ENCODE assay signal across 8 cellular contexts in genomic region chr3:113947372-113948014, GRCh38. TPM values are rescaled to one million over a fixed set of nuclear protein-coding genes. Genes with fewer than 3 reads are reported as not detected.
DNase-seq lines count a peak whose midpoint lies in the region; ATAC-seq and TF ChIP-seq lines count a peak whose summit lies in the region.

Gene ZDHHC23 (plus strand): TSS chr3:113948013. CDS start chr3:113948803, 790 bp downstream.

- H3K27me3 ChIP-seq in muscle layer of colon (ENCODE audit: control insufficient read depth in 1 of 2, insufficient read depth in 2 of 2, low read length in 2 of 2): no peaks in the 10 kb centered on the region

- no peaks in the 10 kb centered on the region for H3K9me3 ChIP-seq in muscle layer of colon (ENCODE audit: low read length)

- H3K4me3 ChIP-seq in epithelial cell of proximal tubule (ENCODE audit: low read depth, low read length) (peak within 1 kb of the TSS; percentile 77), muscle layer of colon (ENCODE audit: low read depth in 1 of 2, low read length in 2 of 2) (peak within 1 kb of the TSS; percentile 52 to 62)

- H3K4me1 ChIP-seq in muscle layer of colon (ENCODE audit: insufficient read depth, low read length): peaks cover 5% of the 10 kb centered on the region

- DNase-seq in COLO668 (lab: John Stamatoyannopoulos, UW; ENCODE audit: unreplicated experiment) (peak; percentile 85), HT-29 (ENCODE audit: low spot score) (peak; percentile 71), NOMO-1 treated with DMSO at 0.1 percent for 48 hours (lab: John Stamatoyannopoulos, UW; ENCODE audit: unreplicated experiment) (peak; percentile 49), activated T-cell treated with anti-CD3 and anti-CD28 coated beads for 24 hours (ENCODE audit: low read depth) (peak; percentile 49), epithelial cell of proximal tubule (ENCODE audit: low read depth) (peak; percentile 9)
- DNase-seq in stimulated activated CD8-positive, alpha-beta memory T cell treated with anti-CD3 and anti-CD28 coated beads, Interleukin-7, amount 100 ng/mL, for 1 hour (ENCODE audit: low read depth in 2 of 2): peak; percentile 23 to 39

- H3K36me3 ChIP-seq in muscle layer of colon (ENCODE audit: insufficient read depth, low read length): no peaks in the 10 kb centered on the region

- TF ChIP-seq CTCF in epithelial cell of proximal tubule (conservative IDR thresholded peaks at IDR 0.05; ENCODE audit: low read depth, low read length): no peak

- peak within 1 kb of the TSS; percentile 6 for H3K27ac ChIP-seq in muscle layer of colon (ENCODE audit: low read depth, low read length)

- peak; percentile 68 for ATAC-seq in GM21367 (IDR thresholded peaks at IDR 0.05; ENCODE audit: unreplicated experiment)

- H3K9ac ChIP-seq in muscle layer of colon (ENCODE audit: low read length): no peak within 1 kb of the TSS

RNA-seq across cellular contexts. Expression of gene ZDHHC23, which starts in this region (rescaled TPM):
- 11.5 and 12.6 TPM in 2 replicates for total RNA-seq in HT-29 (2014; rRNA removed; shearing (Covaris generic))
- 2.2 and 3.5 TPM in 2 replicates for total RNA-seq in epithelial cell of proximal tubule

Comparison
In these comparisons a context has a peak if more than half of its experiments do, and no peak if none do; other contexts are left out.
1. Peak in every context shown above with its lines: DNase-seq, ATAC-seq, H3K4me3 ChIP-seq and H3K27ac ChIP-seq.
2. DNase-seq: peak in every context shown above with its lines; median percentile 85 in COLO668; 71 in HT-29; 49 in NOMO-1 treated with DMSO at 0.1 percent for 48 hours; 49 in activated T-cell treated with anti-CD3 and anti-CD28 coated beads for 24 hours; 31 in stimulated activated CD8-positive, alpha-beta memory T cell treated with anti-CD3 and anti-CD28 coated beads, Interleukin-7, amount 100 ng/mL, for 1 hour; 9 in epithelial cell of proximal tubule.